In genomic region chr5:141846031-141846430, GRCh38 we compare ENCODE assay signal across 9 cellular contexts. TPM values are rescaled to one million over a fixed set of nuclear protein-coding genes. Genes with fewer than 3 reads are reported as not detected.
DNase-seq lines count a peak whose midpoint lies in the region; ATAC-seq and TF ChIP-seq lines count a peak whose summit lies in the region.
"Had no signal": no experiment of that assay in that cellular context is flagged by ENCODE, and none has a peak within 500 bp of the region (broad histone marks: within the 10 kb centered on the region; RNA-seq: fewer than 3 reads in every experiment).

No MANE protein-coding gene starts in this region.

- H3K9me3 ChIP-seq in BLaER1 (no peaks in the 10 kb centered on the region), WERI-Rb-1 (ENCODE audit: severe bottlenecking) (no peaks in the 10 kb centered on the region)

- no peaks in the 10 kb centered on the region for H4K20me1 ChIP-seq in BLaER1

- DNase-seq in Jurkat, Clone E6-1 (ENCODE audit: low read depth, low spot score), result peak; percentile 53
- DNase-seq in WERI-Rb-1, result peak; percentile 41
- peak; percentile 81 for DNase-seq in islet precursor cell
- no peak for DNase-seq in GDM1 (lab: John Stamatoyannopoulos, UW)
- DNase-seq in stimulated activated naive CD8-positive, alpha-beta T cell treated with anti-CD3 and anti-CD28 coated beads, Interleukin-15, Interleukin-2, amounts not matched to agents 100 U/mL and 50 U/mL, for 24 hours, result no peak
- no peak for DNase-seq in SKM-1 treated with dmso at 0.1 percent for 144 hours (lab: John Stamatoyannopoulos, UW; ENCODE audit: unreplicated experiment)

- H3K36me3 ChIP-seq in BLaER1, result no peaks in the 10 kb centered on the region
- H3K36me3 ChIP-seq in WERI-Rb-1, result peaks cover 3% of the 10 kb centered on the region; the same call in 1 of the 2 replicates

- no peak overlapping the region for H3K27ac ChIP-seq in BLaER1
- H3K27ac ChIP-seq in WERI-Rb-1, result no peak overlapping the region

- no peak for TF ChIP-seq CTCF in WERI-Rb-1 (IDR thresholded peaks at IDR 0.05; ENCODE audit: low read depth, low read length)

- peak overlapping the region; percentile 64 for H3K4me2 ChIP-seq in BLaER1

- H3K4me1 ChIP-seq in BLaER1, result peaks cover 83% of the 10 kb centered on the region

- no peak overlapping the region for H3K9ac ChIP-seq in BLaER1

- H3K4me3 ChIP-seq in BLaER1 (no peak overlapping the region), WERI-Rb-1 (ENCODE audit: low read depth, low read length) (no peak overlapping the region)
- H3K4me3 ChIP-seq in Jurkat, Clone E6-1 (ENCODE audit: low read length), result no peak overlapping the region

- ATAC-seq in stimulated activated naive CD8-positive, alpha-beta T cell treated with anti-CD3 and anti-CD28 coated beads, Interleukin-15, Interleukin-2, amounts not matched to agents 100 U/mL and 50 U/mL, for 24 hours, result no peak
- ATAC-seq in GM18909 (IDR thresholded peaks at IDR 0.05; ENCODE audit: poor library complexity, unreplicated experiment), result no peak
- ATAC-seq: Panc1 had no signal

- H3K27me3 ChIP-seq in BLaER1 (no peaks in the 10 kb centered on the region), WERI-Rb-1 (ENCODE audit: insufficient read depth, low read depth, severe bottlenecking) (no peaks in the 10 kb centered on the region)

RNA-seq across cellular contexts. Expression of gene PCDH1, which starts 32.2 kb away (rescaled TPM):
- 0.80 TPM for polyA plus RNA-seq in Jurkat, Clone E6-1 (2012; ENCODE audit: insufficient read depth, insufficient read length)

Comparison
In these comparisons a context has a peak if more than half of its experiments do, and no peak if none do; other contexts are left out.
1. DNase-seq: peak in Jurkat, Clone E6-1 (single experiment), WERI-Rb-1 (single experiment) and islet precursor cell (single experiment); none in GDM1 (single experiment), stimulated activated naive CD8-positive, alpha-beta T cell treated with anti-CD3 and anti-CD28 coated beads, Interleukin-15, Interleukin-2, amounts not matched to agents 100 U/mL and 50 U/mL, for 24 hours (single experiment) and SKM-1 treated with dmso at 0.1 percent for 144 hours (single experiment).